Comparison of ENCODE assay signal across 8 cellular contexts in genomic region chr2:170714156-170715061, GRCh38. TPM values are rescaled to one million over a fixed set of nuclear protein-coding genes. Genes with fewer than 3 reads are reported as not detected.
DNase-seq lines count a peak whose midpoint lies in the region; ATAC-seq and TF ChIP-seq lines count a peak whose summit lies in the region.

No MANE protein-coding gene starts in this region.

- peaks cover 0 to 14% (median 2%) of the 10 kb centered on the region in 4 donors for H3K4me1 ChIP-seq in right lobe of liver
- peaks cover 7 to 49% (median 33%) of the 10 kb centered on the region in 4 donors for H3K4me1 ChIP-seq in transverse colon

- 0% methylated on average over 7 of the region's 74 CpGs for WGBS in right lobe of liver (ENCODE audit: insufficient coverage, low coverage, low lambda C conversion rate, missing lambda C conversion rate)
- WGBS in transverse colon (ENCODE audit: low coverage in 1 of 2), 2 donors: 4% methylated on average over 41 of the region's 74 CpGs; no CpG with 5 or more reads in 1 of the 2 donors

- H3K4me3 ChIP-seq in right lobe of liver: peak overlapping the region; percentile 51 to 72 (median 64)
- H3K4me3 ChIP-seq in transverse colon: peak overlapping the region; percentile 36 to 62 (median 42)

- peak; percentile 54 for TF ChIP-seq POLR2A in right lobe of liver (IDR thresholded peaks at IDR 0.05)
- no peak for TF ChIP-seq POLR2A in transverse colon (IDR thresholded peaks at IDR 0.05)

- peak; percentile 63 for DNase-seq in NCI-H748 (lab: John Stamatoyannopoulos, UW; ENCODE audit: unreplicated experiment)
- no peak for DNase-seq in NCI-H748 treated with DMSO at 0.1 percent for 48 hours (lab: John Stamatoyannopoulos, UW)
- peak; percentile 80 for DNase-seq in NCI-H510A treated with DMSO at 0.1 percent for 48 hours (lab: John Stamatoyannopoulos, UW)
- peak; percentile 45 to 77 for DNase-seq in T47D (ENCODE audit: low read depth in 1 of 2, low spot score in 1 of 2)
- DNase-seq in right lobe of liver: peak; percentile 72 to 82 (median 77)
- DNase-seq in transverse colon: peak; percentile 49
- DNase-seq in C1 segment of cervical spinal cord (lab: John Stamatoyannopoulos, UW): no peak

- no peaks in the 10 kb centered on the region for H3K9me3 ChIP-seq in right lobe of liver
- no peaks in the 10 kb centered on the region for H3K9me3 ChIP-seq in transverse colon

- TF ChIP-seq EP300 in transverse colon (IDR thresholded peaks at IDR 0.05; ENCODE audit: low read depth): no peak

- in situ Hi-C loops in T47D (cut with HindIII; ENCODE audit: low pct_unique_long_range_greater_than_20kb, low sequenced_read_pairs): no loop called here
- in situ Hi-C loops in transverse colon (cut with MboI; ENCODE audit: low pct_ligation_motif_present in 1 of 4, low pct_unique_long_range_greater_than_20kb in 1 of 4, low sequenced_read_pairs in 3 of 4): loop anchor here in 2 of 4 donors (25.0 kb wide), 2 partner anchors 98 to 302 kb away; partner anchors contain the start of gene GAD1 (in 1 of the 2)

- H3K36me3 ChIP-seq in right lobe of liver (no peaks in the 10 kb centered on the region), transverse colon (no peaks in the 10 kb centered on the region)

- H3K27me3 ChIP-seq in right lobe of liver (peaks cover 0 to 4% of the 10 kb centered on the region in 2 donors), transverse colon (peaks cover 98% of the 10 kb centered on the region)

- intact Hi-C loops in right lobe of liver (cut with DNase I): no loop called here
- intact Hi-C loops in transverse colon (cut with DNase I; ENCODE audit: low total_unique reads): loop anchor here (10.0 kb wide), 1 partner anchor 210 kb away; no protein-coding TSS in a partner anchor

- H3K27ac ChIP-seq in right lobe of liver: peak overlapping the region; percentile 22 to 81 (median 53)
- peak overlapping the region; percentile 49 to 72 (median 58) for H3K27ac ChIP-seq in transverse colon

- no peak for TF ChIP-seq CTCF in right lobe of liver (IDR thresholded peaks at IDR 0.05)
- no peak for TF ChIP-seq CTCF in transverse colon (IDR thresholded peaks at IDR 0.05)

- peak; percentile 77 to 84 (median 78) for ATAC-seq in right lobe of liver
- ATAC-seq in HG02610 (IDR thresholded peaks at IDR 0.05; ENCODE audit: unreplicated experiment): no peak

RNA-seq across cellular contexts. Expression of gene SP5, which starts 0.7 kb away (rescaled TPM):
- total RNA-seq in right lobe of liver: 10 to 100 TPM in 1 of 6 experiments, 1 to 10 TPM in 5; 1.4 to 16.0 (median 1.9) TPM
- total RNA-seq in transverse colon: 1 to 10 TPM in 1 of 4 donors, under 1 TPM in 1, not detected in 2; 0.41 to 2.2 TPM

RNA-seq across cellular contexts. Expression of gene ERICH2, which starts 55.8 kb away (rescaled TPM):
- total RNA-seq in right lobe of liver (1 to 10 TPM in 2 of 6 experiments, under 1 TPM in 1, not detected in 3; 0.53 to 1.2 (median 1.1) TPM), transverse colon (not detected)

Comparison
In these comparisons a context has a peak if more than half of its experiments do, and no peak if none do; other contexts are left out.
1. DNase-seq: peak in NCI-H748 (single experiment), NCI-H510A treated with DMSO at 0.1 percent for 48 hours (single experiment), T47D (2 of 2), right lobe of liver (3 of 3) and transverse colon (single experiment); none in NCI-H748 treated with DMSO at 0.1 percent for 48 hours (single experiment) and C1 segment of cervical spinal cord (0 of 14).